33 cellular contexts compared by ENCODE assay signal in the genomic region with DNA sequence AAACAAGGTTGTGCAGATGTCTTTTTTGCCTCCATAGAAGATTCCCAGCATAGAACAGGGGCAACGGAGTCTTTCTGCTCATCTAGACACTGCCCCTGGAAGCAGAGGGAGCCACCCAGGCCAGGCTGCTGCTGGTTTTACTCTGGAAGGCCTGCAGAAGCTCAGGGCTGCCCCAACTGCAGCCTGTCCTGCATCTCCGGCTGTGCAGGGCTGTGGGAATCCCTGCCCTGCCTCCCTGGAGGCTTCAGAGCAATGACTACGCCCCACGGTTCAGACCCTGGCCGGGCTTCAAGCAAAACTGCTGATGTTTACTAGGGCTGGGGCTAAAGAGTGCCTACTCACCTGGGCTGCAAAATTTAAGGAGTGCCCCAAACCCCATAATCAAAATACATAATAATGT. TPM values are rescaled to one million over a fixed set of nuclear protein-coding genes. Genes with fewer than 3 reads are reported as not detected.
"Had no signal": no experiment of that assay in that cellular context is flagged by ENCODE, and none has a peak within 500 bp of the region (broad histone marks: within the 10 kb centered on the region; RNA-seq: fewer than 3 reads in every experiment).

No MANE protein-coding gene starts in this region.

- ATAC-seq: activated CD4-positive, CD25-positive, alpha-beta regulatory T cell treated with anti-CD3 and anti-CD28 coated beads, Interleukin-2, amount 50 U/mL, for 24 hours; activated CD8-positive, alpha-beta T cell treated with anti-CD3 and anti-CD28 coated beads for 36 hours; activated T-cell treated with anti-CD3 and anti-CD28 coated beads, Interleukin-2, amount 50 U/mL, for 4 hours; activated T-helper 17 cell treated with anti-CD3 and anti-CD28 coated beads, Interleukin-2, amount 50 U/mL, for 72 hours; body of pancreas; gastroesophageal sphincter; T-helper 17 cell had no signal

- H3K27ac ChIP-seq: body of pancreas, colonic mucosa, epithelial cell of prostate, esophagus squamous epithelium, gastroesophageal sphincter, WERI-Rb-1 had no signal

- DNase-seq: activated B cell treated with CpG ODN at 0.5 μM for 24 hours; activated CD4-positive, alpha-beta T cell treated with anti-CD3 and anti-CD28 coated beads for 48 hours; activated CD4-positive, alpha-beta T cell treated with anti-CD3 and anti-CD28 coated beads, Interleukin-2, amount 50 U/mL, for 1 hour; activated CD4-positive, alpha-beta T cell treated with anti-CD3 and anti-CD28 coated beads, Interleukin-2, amount 50 U/mL, for 48 hours; activated CD8-positive, alpha-beta memory T cell treated with anti-CD3 and anti-CD28 coated beads for 24 hours; activated CD8-positive, alpha-beta T cell treated with anti-CD3 and anti-CD28 coated beads for 36 hours; activated effector memory CD4-positive, alpha-beta T cell treated with Interleukin-2 at 50 U/mL for 16 hours; activated gamma-delta T cell treated with Interleukin-2 at 50 U/mL for 16 hours; activated naive CD4-positive, alpha-beta T cell treated with anti-CD3 and anti-CD28 coated beads, Interleukin-2, amount 50 U/mL, for 16 hours; activated naive CD4-positive, alpha-beta T cell treated with Interleukin-2 at 50 U/mL for 16 hours; activated T-cell treated with anti-CD3 and anti-CD28 coated beads, Interleukin-2, amount 50 U/mL, for 4 hours; amniotic stem cell; anterior cingulate cortex; body of pancreas; caudate nucleus; colonic mucosa; effector CD8-positive, alpha-beta T cell; esophagus squamous epithelium; foreskin melanocyte; T-helper 1 cell; T-helper 17 cell; T1000; WERI-Rb-1 had no signal

- H3K4me3 ChIP-seq: body of pancreas, colonic mucosa, esophagus squamous epithelium, gastroesophageal sphincter had no signal

- H3K36me3 ChIP-seq: colonic mucosa, esophagus squamous epithelium, gastroesophageal sphincter, WERI-Rb-1 had no signal

- H3K9me3 ChIP-seq: body of pancreas, colonic mucosa had no signal

- H3K27me3 ChIP-seq: body of pancreas, colonic mucosa had no signal

- H3K4me1 ChIP-seq: body of pancreas, colonic mucosa, esophagus squamous epithelium, gastroesophageal sphincter had no signal

RNA-seq across cellular contexts. Expression of a gene that starts 43.9 kb away (rescaled TPM):
- total RNA-seq: activated B cell treated with CpG ODN at 0.5 μM for 24 hours; activated CD8-positive, alpha-beta T cell treated with anti-CD3 and anti-CD28 coated beads for 36 hours; activated T-cell treated with anti-CD3 and anti-CD28 coated beads, Interleukin-2, amount 50 U/mL, for 4 hours; activated T-helper 17 cell treated with anti-CD3 and anti-CD28 coated beads, Interleukin-2, amount 50 U/mL, for 72 hours; body of pancreas; colonic mucosa; dermis microvascular lymphatic vessel endothelial cell; endothelial cell of umbilical vein; esophagus squamous epithelium; fibroblast of lung; fibroblast of villous mesenchyme; gastroesophageal sphincter; glomerular endothelial cell; T-helper 17 cell had no signal
- polyA plus RNA-seq: endothelial cell of umbilical vein, esophagus, fibroblast of lung had no signal

RNA-seq across cellular contexts. Expression of a gene that starts 44.5 kb away (rescaled TPM):
- total RNA-seq: activated B cell treated with CpG ODN at 0.5 μM for 24 hours; activated CD8-positive, alpha-beta T cell treated with anti-CD3 and anti-CD28 coated beads for 36 hours; activated T-cell treated with anti-CD3 and anti-CD28 coated beads, Interleukin-2, amount 50 U/mL, for 4 hours; activated T-helper 17 cell treated with anti-CD3 and anti-CD28 coated beads, Interleukin-2, amount 50 U/mL, for 72 hours; endothelial cell of umbilical vein; fibroblast of lung; fibroblast of villous mesenchyme; glomerular endothelial cell; T-helper 17 cell had no signal
- polyA plus RNA-seq: fibroblast of lung had no signal
